In genomic region chr1:148013177-148014144, GRCh38 we compare ENCODE assay signal across 8 cellular contexts.
DNase-seq lines count a peak whose midpoint lies in the region; ATAC-seq, FAIRE-seq and TF ChIP-seq lines count a peak whose summit lies in the region.
"Not testable (repeated sequence)": the region's sequence is repeated elsewhere in the genome, so short reads cannot be mapped to it uniquely, and the experiment has no call there.

No MANE protein-coding gene starts in this region.

- H3K4me1 ChIP-seq in NT2/D1 (ENCODE audit: insufficient read depth, insufficient read length); right cardiac atrium (ENCODE audit: control insufficient read depth, insufficient read depth, low read length); kidney (ENCODE audit: control insufficient read depth in 1 of 2, insufficient read depth in 1 of 2, low read depth in 1 of 2, low read length in 2 of 2): not testable (repeated sequence)

- intact Hi-C loops in right cardiac atrium (cut with DNase I); kidney (cut with DNase I); natural killer cell (cut with micrococcal nuclease): not testable (repeated sequence)

- not testable (repeated sequence) for H3K9me3 ChIP-seq in NT2/D1 (ENCODE audit: insufficient read depth, low read length); right cardiac atrium (ENCODE audit: control insufficient read depth, low read length); kidney (ENCODE audit: control insufficient read depth in 1 of 2, low read length in 2 of 2)

- not testable (repeated sequence) for TF ChIP-seq CTCF in chondrocyte (IDR thresholded peaks at IDR 0.05); kidney (IDR thresholded peaks at IDR 0.05; ENCODE audit: borderline replicate concordance, extremely low read depth, insufficient read depth); natural killer cell (IDR thresholded peaks at IDR 0.05)

- peak overlapping the region; percentile 6 for H3K27ac ChIP-seq in right cardiac atrium (ENCODE audit: low read length)
- not testable (repeated sequence) for H3K27ac ChIP-seq in kidney (ENCODE audit: low read depth in 2 of 2, low read length in 2 of 2)

- not testable (repeated sequence) for H3K4me1 Mint-ChIP-seq in activated T-helper 17 cell treated with anti-CD3 and anti-CD28 coated beads, Interleukin-2, amount 50 U/mL, for 72 hours; chondrocyte (ENCODE audit: low read depth)
- H3K4me1 Mint-ChIP-seq in natural killer cell: peaks cover 13 to 26% of the 10 kb centered on the region in 2 donors
- peaks cover 20% of the 10 kb centered on the region for H3K4me1 Mint-ChIP-seq in stimulated activated effector memory CD8-positive, alpha-beta T cell treated with anti-CD3 and anti-CD28 coated beads, Interleukin-12 subunit alpha, Interleukin-12 subunit beta, amount 100 ng/mL, for 72 hours

- DNase-seq in D341Med (ENCODE audit: low spot score): peak; percentile 20
- DNase-seq in NT2/D1 (ENCODE audit: low read depth, low spot score); right cardiac atrium; natural killer cell; stimulated activated effector memory CD8-positive, alpha-beta T cell treated with anti-CD3 and anti-CD28 coated beads, Interleukin-12 subunit alpha, Interleukin-12 subunit beta, amount 100 ng/mL, for 72 hours (ENCODE audit: low spot score in 2 of 2): not testable (repeated sequence)
- DNase-seq in chondrocyte (ENCODE audit: low spot score): peak; percentile 82
- peak; percentile 37 for DNase-seq in kidney

- H3K36me3 Mint-ChIP-seq in activated T-helper 17 cell treated with anti-CD3 and anti-CD28 coated beads, Interleukin-2, amount 50 U/mL, for 72 hours (ENCODE audit: low read depth); chondrocyte (ENCODE audit: low read depth); natural killer cell; stimulated activated effector memory CD8-positive, alpha-beta T cell treated with anti-CD3 and anti-CD28 coated beads, Interleukin-12 subunit alpha, Interleukin-12 subunit beta, amount 100 ng/mL, for 72 hours: not testable (repeated sequence)

- 38% methylated on average over 39 of the region's 48 CpGs for WGBS in right cardiac atrium

- not testable (repeated sequence) for ATAC-seq in activated T-helper 17 cell treated with anti-CD3 and anti-CD28 coated beads, Interleukin-2, amount 50 U/mL, for 72 hours (replicated peaks); natural killer cell; stimulated activated effector memory CD8-positive, alpha-beta T cell treated with anti-CD3 and anti-CD28 coated beads, Interleukin-12 subunit alpha, Interleukin-12 subunit beta, amount 100 ng/mL, for 72 hours
- ATAC-seq in right cardiac atrium: peak; percentile 34 to 36

- peak overlapping the region; percentile 40 for H3K4me3 Mint-ChIP-seq in activated T-helper 17 cell treated with anti-CD3 and anti-CD28 coated beads, Interleukin-2, amount 50 U/mL, for 72 hours
- not testable (repeated sequence) for H3K4me3 Mint-ChIP-seq in chondrocyte (ENCODE audit: unreplicated experiment)
- H3K4me3 Mint-ChIP-seq in natural killer cell: peak overlapping the region; percentile 73
- H3K4me3 Mint-ChIP-seq in stimulated activated effector memory CD8-positive, alpha-beta T cell treated with anti-CD3 and anti-CD28 coated beads, Interleukin-12 subunit alpha, Interleukin-12 subunit beta, amount 100 ng/mL, for 72 hours: peak overlapping the region; percentile 53

- not testable (repeated sequence) for H3K36me3 ChIP-seq in NT2/D1 (ENCODE audit: insufficient read depth, insufficient read length, low read length); kidney (ENCODE audit: control insufficient read depth in 1 of 2, insufficient read depth in 2 of 2, low read length in 2 of 2)

- not testable (repeated sequence) for H3K9me3 Mint-ChIP-seq in activated T-helper 17 cell treated with anti-CD3 and anti-CD28 coated beads, Interleukin-2, amount 50 U/mL, for 72 hours; chondrocyte (ENCODE audit: low read depth); natural killer cell; stimulated activated effector memory CD8-positive, alpha-beta T cell treated with anti-CD3 and anti-CD28 coated beads, Interleukin-12 subunit alpha, Interleukin-12 subunit beta, amount 100 ng/mL, for 72 hours

- not testable (repeated sequence) for FAIRE-seq in kidney (lab: Jason Lieb, UNC)

- not testable (repeated sequence) for H3K9ac ChIP-seq in NT2/D1 (ENCODE audit: insufficient read length, low read depth); kidney (ENCODE audit: low read length in 2 of 2)

- H3K27me3 ChIP-seq in NT2/D1 (ENCODE audit: insufficient read depth, insufficient read length); right cardiac atrium (ENCODE audit: control insufficient read depth, insufficient read depth): not testable (repeated sequence)

- H3K4me3 ChIP-seq in NT2/D1 (ENCODE audit: insufficient read length, low read depth): peak overlapping the region; percentile 11
- H3K4me3 ChIP-seq in right cardiac atrium (ENCODE audit: low read length): peak overlapping the region; percentile 26
- not testable (repeated sequence) for H3K4me3 ChIP-seq in kidney (ENCODE audit: low read length in 2 of 2)

- H3K27me3 Mint-ChIP-seq in activated T-helper 17 cell treated with anti-CD3 and anti-CD28 coated beads, Interleukin-2, amount 50 U/mL, for 72 hours: peaks cover 22% of the 10 kb centered on the region
- H3K27me3 Mint-ChIP-seq in chondrocyte (ENCODE audit: low read depth): not testable (repeated sequence)
- peaks cover 19 to 24% of the 10 kb centered on the region in 2 donors for H3K27me3 Mint-ChIP-seq in natural killer cell (ENCODE audit: low read depth in 2 of 2)

- H3K27ac Mint-ChIP-seq in activated T-helper 17 cell treated with anti-CD3 and anti-CD28 coated beads, Interleukin-2, amount 50 U/mL, for 72 hours; chondrocyte (ENCODE audit: unreplicated experiment); natural killer cell; stimulated activated effector memory CD8-positive, alpha-beta T cell treated with anti-CD3 and anti-CD28 coated beads, Interleukin-12 subunit alpha, Interleukin-12 subunit beta, amount 100 ng/mL, for 72 hours: not testable (repeated sequence)
